ENCODE assay signal across 13 cellular contexts in the genomic region with DNA sequence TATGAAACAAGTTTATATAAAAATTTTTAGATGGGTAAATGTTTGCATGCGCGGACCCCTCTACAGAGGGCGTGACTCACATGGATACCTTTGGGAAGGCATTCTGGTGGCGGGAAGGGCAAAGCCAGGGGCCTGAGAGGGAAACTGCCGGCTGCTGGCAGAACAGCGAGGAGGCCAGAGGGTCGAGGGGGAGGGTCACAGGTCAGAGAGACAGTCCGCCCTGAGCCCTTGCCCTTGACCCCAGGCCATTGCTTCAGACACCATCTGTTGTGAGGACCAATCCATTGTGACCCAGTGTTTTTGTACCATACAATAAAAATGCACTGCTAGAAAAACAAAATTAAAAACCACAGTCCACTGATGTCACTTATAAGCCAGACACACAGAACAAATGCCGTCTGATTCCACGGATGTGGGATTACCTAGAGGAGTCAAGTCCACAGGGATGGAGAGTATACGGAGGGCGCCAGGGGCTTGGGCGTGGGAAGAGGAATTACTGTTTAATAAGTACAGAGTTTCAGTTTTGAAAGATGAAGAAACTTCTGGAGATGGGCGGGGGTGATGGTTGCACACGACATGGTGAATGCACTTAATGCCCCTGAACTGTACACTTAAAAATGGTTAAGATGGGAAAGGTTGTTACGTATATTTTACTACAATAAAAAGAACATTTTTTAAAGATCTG. TPM values are rescaled to one million over a fixed set of nuclear protein-coding genes. Genes with fewer than 3 reads are reported as not detected.
DNase-seq lines count a peak whose midpoint lies in the region; ATAC-seq and TF ChIP-seq lines count a peak whose summit lies in the region.
"Had no signal": no experiment of that assay in that cellular context is flagged by ENCODE, and none has a peak within 500 bp of the region (broad histone marks: within the 10 kb centered on the region; RNA-seq: fewer than 3 reads in every experiment).

No MANE protein-coding gene starts in this region.

- TF ChIP-seq CTCF in SU-DHL-6 (IDR thresholded peaks at IDR 0.05; ENCODE audit: insufficient read depth, low read length, poor library complexity, severe bottlenecking) (no peak), right atrium auricular region (IDR thresholded peaks at IDR 0.05) (no peak), suprapubic skin (IDR thresholded peaks at IDR 0.05) (no peak)

- no peak for TF ChIP-seq EP300 in suprapubic skin (IDR thresholded peaks at IDR 0.05)

- H3K4me3 Mint-ChIP-seq in activated naive CD4-positive, alpha-beta T cell treated with anti-CD3 and anti-CD28 coated beads for 36 hours = peak overlapping the region; percentile 56

- peaks cover 0 to 20% of the 10 kb centered on the region in 2 donors for H3K4me1 ChIP-seq in right atrium auricular region
- peaks cover 25% of the 10 kb centered on the region for H3K4me1 ChIP-seq in suprapubic skin

- peaks cover 8% of the 10 kb centered on the region for H3K4me1 Mint-ChIP-seq in activated naive CD4-positive, alpha-beta T cell treated with anti-CD3 and anti-CD28 coated beads for 36 hours (ENCODE audit: low read depth)

- no peaks in the 10 kb centered on the region; the same call in 1 of the 2 replicates for H4K20me1 ChIP-seq in SU-DHL-6 (ENCODE audit: low read depth, low read length)

- H3K36me3 ChIP-seq in SU-DHL-6 (ENCODE audit: low read length) = no peaks in the 10 kb centered on the region
- no peaks in the 10 kb centered on the region for H3K36me3 ChIP-seq in right atrium auricular region
- no peaks in the 10 kb centered on the region for H3K36me3 ChIP-seq in suprapubic skin
- H3K36me3 ChIP-seq: Peyer's patch had no signal

- TF ChIP-seq POLR2A in suprapubic skin (IDR thresholded peaks at IDR 0.05) = no peak

- H3K9me2 ChIP-seq in SU-DHL-6 (replicated peaks; ENCODE audit: insufficient read depth, low read length) = no peaks in the 10 kb centered on the region

- peak overlapping the region; percentile 84 for H3K4me2 ChIP-seq in SU-DHL-6 (ENCODE audit: low read depth, low read length, poor library complexity, severe bottlenecking)

- H3K27ac ChIP-seq in SU-DHL-6 (ENCODE audit: low read depth, low read length) (peak overlapping the region; percentile 96), right atrium auricular region (no peak overlapping the region), suprapubic skin (no peak overlapping the region)

- no peak for DNase-seq in activated naive CD4-positive, alpha-beta T cell treated with anti-CD3 and anti-CD28 coated beads for 36 hours
- no peak for DNase-seq in activated naive CD4-positive, alpha-beta T cell treated with anti-CD3 and anti-CD28 coated beads, Interleukin-2, amount 50 U/mL, for 72 hours (ENCODE audit: low spot score in 2 of 2)
- DNase-seq in right atrium auricular region (ENCODE audit: low spot score) (peak; percentile 32), suprapubic skin (ENCODE audit: low spot score in 2 of 2) (no peak), DMS79 (lab: John Stamatoyannopoulos, UW) (no peak), ACHN (no peak)
- DNase-seq: activated CD8-positive, alpha-beta memory T cell treated with anti-CD3 and anti-CD28 coated beads for 24 hours; AML-193; NCI-H1105; stimulated activated CD4-positive, alpha-beta T cell treated with anti-CD3 and anti-CD28 coated beads, Interleukin-4, amount 100 ng/mL, for 24 hours had no signal

- peak overlapping the region; percentile 59 for H2AFZ ChIP-seq in SU-DHL-6 (ENCODE audit: low read depth, low read length, severe bottlenecking)

- no peaks in the 10 kb centered on the region for H3K9me3 ChIP-seq in SU-DHL-6 (ENCODE audit: insufficient read depth, low read length)
- H3K9me3 ChIP-seq in right atrium auricular region = no peaks in the 10 kb centered on the region
- H3K9me3 ChIP-seq in suprapubic skin = no peaks in the 10 kb centered on the region
- H3K9me3 ChIP-seq: Peyer's patch had no signal

- H3K36me3 Mint-ChIP-seq in activated naive CD4-positive, alpha-beta T cell treated with anti-CD3 and anti-CD28 coated beads for 36 hours (ENCODE audit: low read depth) = peaks cover 3% of the 10 kb centered on the region
- H3K36me3 Mint-ChIP-seq in activated naive CD4-positive, alpha-beta T cell treated with anti-CD3 and anti-CD28 coated beads, Interleukin-2, amount 50 U/mL, for 72 hours = peaks cover 7 to 20% of the 10 kb centered on the region in 2 donors

- H3K4me3 ChIP-seq in SU-DHL-6 (ENCODE audit: insufficient read depth, low read length, poor library complexity, severe bottlenecking) = peak overlapping the region; percentile 84
- peak overlapping the region in 1 of 2 donors; percentile 58 for H3K4me3 ChIP-seq in right atrium auricular region
- peak overlapping the region; percentile 59 for H3K4me3 ChIP-seq in suprapubic skin

- in situ Hi-C loops in ACHN (cut with HindIII; ENCODE audit: low pct_ligation_motif_present, low pct_unique_long_range_greater_than_20kb, low sequenced_read_pairs) = no loop called here

- intact Hi-C loops in activated naive CD4-positive, alpha-beta T cell treated with anti-CD3 and anti-CD28 coated beads for 36 hours (cut with micrococcal nuclease) = loop anchor here (5.0 kb wide), 1 partner anchor 270 kb away; no protein-coding TSS in a partner anchor

- H3K79me2 ChIP-seq in SU-DHL-6 (ENCODE audit: insufficient read depth, low read length) = peaks cover 15% of the 10 kb centered on the region; the same call in 1 of the 2 replicates

- H3K9me3 Mint-ChIP-seq in activated naive CD4-positive, alpha-beta T cell treated with anti-CD3 and anti-CD28 coated beads for 36 hours = no peaks in the 10 kb centered on the region
- H3K9me3 Mint-ChIP-seq in activated naive CD4-positive, alpha-beta T cell treated with anti-CD3 and anti-CD28 coated beads, Interleukin-2, amount 50 U/mL, for 72 hours = peaks cover 0 to 4% of the 10 kb centered on the region in 2 donors

- 30% methylated on average over 16 of the region's 16 CpGs for WGBS in suprapubic skin

- H3K27me3 ChIP-seq in SU-DHL-6 (ENCODE audit: low read length) = no peaks in the 10 kb centered on the region
- peaks cover 5 to 7% of the 10 kb centered on the region in 2 donors for H3K27me3 ChIP-seq in right atrium auricular region
- H3K27me3 ChIP-seq in suprapubic skin = peaks cover 90% of the 10 kb centered on the region

- CTCF ChIA-PET in activated naive CD4-positive, alpha-beta T cell treated with anti-CD3 and anti-CD28 coated beads for 36 hours (lab: Charles Lee) = no interaction called here

- H3F3A ChIP-seq in SU-DHL-6 (ENCODE audit: insufficient read depth) = peaks cover 16% of the 10 kb centered on the region

- H3K9ac ChIP-seq in SU-DHL-6 (ENCODE audit: low read length) = peak overlapping the region; percentile 80

- no peak overlapping the region for H3K27ac Mint-ChIP-seq in activated naive CD4-positive, alpha-beta T cell treated with anti-CD3 and anti-CD28 coated beads for 36 hours
- no peak overlapping the region for H3K27ac Mint-ChIP-seq in activated naive CD4-positive, alpha-beta T cell treated with anti-CD3 and anti-CD28 coated beads, Interleukin-2, amount 50 U/mL, for 72 hours

- ATAC-seq in activated naive CD4-positive, alpha-beta T cell treated with anti-CD3 and anti-CD28 coated beads, Interleukin-2, amount 50 U/mL, for 72 hours = no peak
- ATAC-seq in HG03097 (IDR thresholded peaks at IDR 0.05; ENCODE audit: low FRiP score, unreplicated experiment) = no peak

- H3K27me3 Mint-ChIP-seq in activated naive CD4-positive, alpha-beta T cell treated with anti-CD3 and anti-CD28 coated beads for 36 hours (ENCODE audit: low read depth) = peaks cover 72% of the 10 kb centered on the region

RNA-seq across cellular contexts. Expression of a gene that starts 11.9 kb away (rescaled TPM):
- not detected for total RNA-seq in activated naive CD4-positive, alpha-beta T cell treated with anti-CD3 and anti-CD28 coated beads for 36 hours
- under 1 TPM in 1 of 2 donors, not detected in 1; 0.41 TPM for total RNA-seq in activated naive CD4-positive, alpha-beta T cell treated with anti-CD3 and anti-CD28 coated beads, Interleukin-2, amount 50 U/mL, for 72 hours
- 10 to 100 TPM in 1 of 2 donors, 1 to 10 TPM in 1; 5.3 to 23.5 TPM for total RNA-seq in right atrium auricular region
- 10 to 100 TPM; 13.4 to 98.3 (median 27.7) TPM for total RNA-seq in suprapubic skin

Comparison
In these comparisons a context has a peak if more than half of its experiments do, and no peak if none do; other contexts are left out.
1. RNA of a gene that starts 11.9 kb away (total RNA-seq): 13.4 to 98.3 TPM in suprapubic skin and 5.3 to 23.5 TPM in right atrium auricular region; 0.41 TPM in activated naive CD4-positive, alpha-beta T cell treated with anti-CD3 and anti-CD28 coated beads, Interleukin-2, amount 50 U/mL, for 72 hours and not detected in activated naive CD4-positive, alpha-beta T cell treated with anti-CD3 and anti-CD28 coated beads for 36 hours; every median in the first group is over 4 times any median in the second.